26 cellular contexts compared by ENCODE assay signal in genomic region chr16:17275989-17276530, GRCh38.
DNase-seq lines count a peak whose midpoint lies in the region; ATAC-seq and TF ChIP-seq lines count a peak whose summit lies in the region.
"Had no signal": no experiment of that assay in that cellular context is flagged by ENCODE, and none has a peak within 500 bp of the region (broad histone marks: within the 10 kb centered on the region; RNA-seq: fewer than 3 reads in every experiment).

No MANE protein-coding gene starts in this region.

- H3K27me3 ChIP-seq in BLaER1: no peaks in the 10 kb centered on the region
- no peaks in the 10 kb centered on the region for H3K27me3 ChIP-seq in naive thymus-derived CD4-positive, alpha-beta T cell (ENCODE audit: control insufficient read depth in 2 of 2, insufficient read depth in 2 of 2, low read length in 2 of 2)
- H3K27me3 ChIP-seq: right lobe of liver, suprapubic skin had no signal

- peaks cover 17% of the 10 kb centered on the region for H3K36me3 ChIP-seq in BLaER1
- H3K36me3 ChIP-seq in naive thymus-derived CD4-positive, alpha-beta T cell (ENCODE audit: control insufficient read depth in 2 of 3, insufficient read depth in 3 of 3, low read length in 3 of 3): no peaks in the 10 kb centered on the region
- H3K36me3 ChIP-seq: heart right ventricle, right lobe of liver, suprapubic skin, WERI-Rb-1 had no signal

- peak overlapping the region; percentile 10; the same call in 1 of the 2 replicates for H3K27ac ChIP-seq in BLaER1
- no peak overlapping the region for H3K27ac ChIP-seq in naive thymus-derived CD4-positive, alpha-beta T cell (ENCODE audit: low read depth, low read length)
- H3K27ac ChIP-seq: heart right ventricle, right lobe of liver, suprapubic skin, WERI-Rb-1 had no signal

- H3K9me3 ChIP-seq in BLaER1: no peaks in the 10 kb centered on the region
- H3K9me3 ChIP-seq in naive thymus-derived CD4-positive, alpha-beta T cell (ENCODE audit: control insufficient read depth in 2 of 3, low read length in 3 of 3): no peaks in the 10 kb centered on the region
- H3K9me3 ChIP-seq: heart right ventricle, right lobe of liver, suprapubic skin had no signal

- H3K4me2 ChIP-seq in BLaER1: peak overlapping the region; percentile 58

- CTCF ChIA-PET in naive thymus-derived CD4-positive, alpha-beta T cell (lab: Charles Lee): interaction anchor here (0.6 kb wide), 1 partner anchor 195 kb away, joined by 3 read pairs; no protein-coding TSS in a partner anchor

- DNase-seq in M059J (ENCODE audit: low read depth): peak; percentile 39
- no peak for DNase-seq in central memory CD8-positive, alpha-beta T cell (ENCODE audit: low spot score in 2 of 2)
- no peak for DNase-seq in naive thymus-derived CD4-positive, alpha-beta T cell
- DNase-seq in EL: no peak
- no peak for DNase-seq in ecto neural progenitor cell (ENCODE audit: low spot score)
- DNase-seq: activated gamma-delta T cell treated with Interleukin-2 at 50 U/mL for 16 hours; activated T-cell treated with anti-CD3 and anti-CD28 coated beads, Interleukin-2, amount 50 U/mL, for 1 hour; AML-193; GDM1; heart right ventricle; kidney glomerular epithelial cell; NCI-H1092 treated with DMSO at 0.1 percent for 48 hours; NCI-H524 treated with DMSO at 0.1 percent for 48 hours; PC-3; right lobe of liver; SHP77; stimulated activated CD4-positive, alpha-beta T cell treated with anti-CD3 and anti-CD28 coated beads, Interleukin-4, amount 100 ng/mL, for 4 hours; stimulated activated naive B cell treated with anti-CD40 and anti-IgM and Interleukin-4, amounts not matched to agents 10 μg/mL and 1 μg/mL and 100 μg/mL, for 72 hours; T1000; WERI-Rb-1 had no signal

- H3K4me3 ChIP-seq in BLaER1: no peak overlapping the region
- no peak overlapping the region for H3K4me3 ChIP-seq in naive thymus-derived CD4-positive, alpha-beta T cell (ENCODE audit: low read length)
- H3K4me3 ChIP-seq: heart right ventricle, lung, right lobe of liver, suprapubic skin had no signal

- POLR2A ChIA-PET in naive thymus-derived CD4-positive, alpha-beta T cell (lab: Charles Lee): no interaction called here

- peaks cover 3% of the 10 kb centered on the region for H3K36me3 Mint-ChIP-seq in central memory CD8-positive, alpha-beta T cell (ENCODE audit: insufficient read depth)
- peaks cover 0 to 12% (median 3%) of the 10 kb centered on the region in 5 donors for H3K36me3 Mint-ChIP-seq in naive thymus-derived CD4-positive, alpha-beta T cell

- no peaks in the 10 kb centered on the region for H3K9me3 Mint-ChIP-seq in central memory CD8-positive, alpha-beta T cell
- no peaks in the 10 kb centered on the region for H3K9me3 Mint-ChIP-seq in naive thymus-derived CD4-positive, alpha-beta T cell
- H3K9me3 Mint-ChIP-seq: activated CD4-positive, alpha-beta T cell treated with anti-CD3 and anti-CD28 coated beads, Interleukin-2, amount 10 ng/mL, durations not matched to agents 24 days and 14 days; stimulated activated naive B cell treated with anti-CD40 and anti-IgM and Interleukin-4, amounts not matched to agents 10 μg/mL and 1 μg/mL and 100 μg/mL, for 72 hours had no signal

- peaks cover 87% of the 10 kb centered on the region for H3K4me1 ChIP-seq in BLaER1
- H3K4me1 ChIP-seq in naive thymus-derived CD4-positive, alpha-beta T cell (ENCODE audit: control insufficient read depth in 2 of 2, insufficient read depth in 2 of 2, low read length in 2 of 2): peaks cover 0 to 23% of the 10 kb centered on the region in 2 donors
- H3K4me1 ChIP-seq: right lobe of liver had no signal

- H4K20me1 ChIP-seq in BLaER1: peaks cover 98% of the 10 kb centered on the region

- ATAC-seq in central memory CD8-positive, alpha-beta T cell (replicated peaks; ENCODE audit: extremely low read depth, poor library complexity, severe bottlenecking): no peak
- ATAC-seq in naive thymus-derived CD4-positive, alpha-beta T cell: no peak
- ATAC-seq in SK-N-SH treated with all-trans-retinoic acid at 6 μM for 48 hours (no peak), GM19463 (IDR thresholded peaks at IDR 0.05; ENCODE audit: unreplicated experiment) (no peak)
- ATAC-seq: heart right ventricle, PC-3 had no signal

- H3K27ac Mint-ChIP-seq in central memory CD8-positive, alpha-beta T cell (ENCODE audit: low read depth): peak overlapping the region; percentile 20
- peak overlapping the region in 7 of 9 donors; percentile 12 to 92 (median 63) for H3K27ac Mint-ChIP-seq in naive thymus-derived CD4-positive, alpha-beta T cell

- no peak overlapping the region for H3K9ac ChIP-seq in BLaER1

- no peak overlapping the region for H3K4me3 Mint-ChIP-seq in central memory CD8-positive, alpha-beta T cell
- H3K4me3 Mint-ChIP-seq in naive thymus-derived CD4-positive, alpha-beta T cell: peak overlapping the region in 2 of 10 donors; percentile 32 to 49

- H3K27me3 Mint-ChIP-seq in central memory CD8-positive, alpha-beta T cell: no peaks in the 10 kb centered on the region
- H3K27me3 Mint-ChIP-seq in naive thymus-derived CD4-positive, alpha-beta T cell: no peaks in the 10 kb centered on the region
- H3K27me3 Mint-ChIP-seq: stimulated activated naive B cell treated with anti-CD40 and anti-IgM and Interleukin-4, amounts not matched to agents 10 μg/mL and 1 μg/mL and 100 μg/mL, for 72 hours had no signal

- peaks cover 44% of the 10 kb centered on the region for H3K4me1 Mint-ChIP-seq in central memory CD8-positive, alpha-beta T cell
- peaks cover 27 to 78% (median 63%) of the 10 kb centered on the region in 7 donors for H3K4me1 Mint-ChIP-seq in naive thymus-derived CD4-positive, alpha-beta T cell

- intact Hi-C loops in naive thymus-derived CD4-positive, alpha-beta T cell (cut with micrococcal nuclease): loop anchor here (5.0 to 10.0 kb wide), 4 partner anchors 61 to 191 kb away; no protein-coding TSS in a partner anchor

TF ChIP-seq in SK-N-SH treated with all-trans-retinoic acid at 6 μM for 48 hours, 23 proteins besides CTCF, POLR2A, EP300 and RAD21:
- TF ChIP-seq POU6F1 (CRISPR knock-in tag; IDR thresholded peaks at IDR 0.05; ENCODE audit: borderline replicate concordance, low read depth) (no peak), TCF4 (CRISPR knock-in tag; IDR thresholded peaks at IDR 0.05; ENCODE audit: borderline replicate concordance) (no peak), TOX (CRISPR knock-in tag; IDR thresholded peaks at IDR 0.05; ENCODE audit: borderline replicate concordance) (no peak), ZFP3 (CRISPR knock-in tag; IDR thresholded peaks at IDR 0.05) (no peak), TSHZ2 (CRISPR knock-in tag; IDR thresholded peaks at IDR 0.05) (no peak), ZNF8 (CRISPR knock-in tag; IDR thresholded peaks at IDR 0.05) (no peak)
